ENCODE assay signal across 22 cellular contexts in genomic region chr2:105928563-105928962, GRCh38.
A peak's percentile ranks its signal among the peaks of the same experiment; 100 is the strongest.
DNase-seq lines count a peak whose midpoint lies in the region; ATAC-seq, FAIRE-seq and TF ChIP-seq lines count a peak whose summit lies in the region.
"Had no signal": no experiment of that assay in that cellular context is flagged by ENCODE, and none has a peak within 500 bp of the region (broad histone marks: within the 10 kb centered on the region; RNA-seq: fewer than 3 reads in every experiment).

No MANE protein-coding gene starts in this region.

- no peak overlapping the region for H3K4me3 Mint-ChIP-seq in activated T-cell treated with anti-CD3 and anti-CD28 coated beads, Interleukin-2, amount 50 U/mL, for 24 hours
- no peak overlapping the region for H3K4me3 Mint-ChIP-seq in activated naive CD8-positive, alpha-beta T cell treated with anti-CD3 and anti-CD28 coated beads, Interleukin-2, amount 50 U/mL, for 24 hours
- H3K4me3 Mint-ChIP-seq: activated naive CD4-positive, alpha-beta T cell treated with anti-CD3 and anti-CD28 coated beads for 36 hours had no signal

- no peaks in the 10 kb centered on the region for H3K36me3 Mint-ChIP-seq in activated T-cell treated with anti-CD3 and anti-CD28 coated beads, Interleukin-2, amount 50 U/mL, for 24 hours (ENCODE audit: low read depth)
- no peaks in the 10 kb centered on the region for H3K36me3 Mint-ChIP-seq in activated naive CD8-positive, alpha-beta T cell treated with anti-CD3 and anti-CD28 coated beads, Interleukin-2, amount 50 U/mL, for 24 hours (ENCODE audit: low read depth)

- H3K9me3 Mint-ChIP-seq in activated T-cell treated with anti-CD3 and anti-CD28 coated beads, Interleukin-2, amount 50 U/mL, for 24 hours = peaks cover 6% of the 10 kb centered on the region
- peaks cover under 1% of the 10 kb centered on the region for H3K9me3 Mint-ChIP-seq in activated naive CD8-positive, alpha-beta T cell treated with anti-CD3 and anti-CD28 coated beads, Interleukin-2, amount 50 U/mL, for 24 hours

- no peak for ATAC-seq in activated naive CD8-positive, alpha-beta T cell treated with anti-CD3 and anti-CD28 coated beads, Interleukin-2, amount 50 U/mL, for 24 hours
- peak; percentile 42 for ATAC-seq in sciatic nerve
- ATAC-seq in GM21360 (IDR thresholded peaks at IDR 0.05; ENCODE audit: unreplicated experiment) = no peak
- ATAC-seq: gastroesophageal sphincter; stimulated activated naive CD8-positive, alpha-beta T cell treated with anti-CD3 and anti-CD28 coated beads, Interleukin-15, Interleukin-2, amounts not matched to agents 100 U/mL and 50 U/mL, for 24 hours had no signal

- no peak for TF ChIP-seq CTCF in dorsolateral prefrontal cortex (IDR thresholded peaks at IDR 0.05 in 54 of 56, conservative IDR thresholded peaks at IDR 0.05 in 2 of 56; ENCODE audit: low read depth in 1 of 56, partially characterized antibody in 56 of 56)

- no peak for DNase-seq in activated T-cell treated with anti-CD3 and anti-CD28 coated beads, Interleukin-2, amount 50 U/mL, for 24 hours
- no peak for DNase-seq in activated T-cell treated with anti-CD3 and anti-CD28 coated beads, Interleukin-2, amount 50 U/mL, for 48 hours
- DNase-seq in COLO829 (ENCODE audit: low spot score) (peak; percentile 96), sciatic nerve (ENCODE audit: low spot score) (no peak), GM12891 (ENCODE audit: insufficient read length, low spot score) (no peak), dorsolateral prefrontal cortex (no peak)
- no peak for DNase-seq in activated naive CD8-positive, alpha-beta T cell treated with anti-CD3 and anti-CD28 coated beads, Interleukin-2, amount 50 U/mL, for 24 hours
- DNase-seq: ACHN; activated naive CD4-positive, alpha-beta T cell treated with anti-CD3 and anti-CD28 coated beads for 36 hours; esophagus squamous epithelium; GOT3; NCI-H1092; NCI-H1930; NCI-H748 treated with DMSO at 0.1 percent for 48 hours; stimulated activated CD4-positive, alpha-beta T cell treated with anti-CD3 and anti-CD28 coated beads, Interleukin-4, amount 100 ng/mL, for 24 hours; stimulated activated naive CD8-positive, alpha-beta T cell treated with anti-CD3 and anti-CD28 coated beads, Interleukin-15, Interleukin-2, amounts not matched to agents 100 U/mL and 50 U/mL, for 24 hours; transverse colon had no signal

- peak overlapping the region; percentile 86 for H3K27ac Mint-ChIP-seq in activated T-cell treated with anti-CD3 and anti-CD28 coated beads, Interleukin-2, amount 50 U/mL, for 24 hours
- H3K27ac Mint-ChIP-seq in activated naive CD8-positive, alpha-beta T cell treated with anti-CD3 and anti-CD28 coated beads, Interleukin-2, amount 50 U/mL, for 24 hours = peak overlapping the region; percentile 55

- H3K27me3 ChIP-seq in dorsolateral prefrontal cortex = no peaks in the 10 kb centered on the region
- H3K27me3 ChIP-seq: BLaER1, esophagus squamous epithelium, gastroesophageal sphincter, neutrophil, transverse colon had no signal

- H3K4me3 ChIP-seq in dorsolateral prefrontal cortex = no peak overlapping the region
- H3K4me3 ChIP-seq: BLaER1, esophagus squamous epithelium, gastroesophageal sphincter, transverse colon had no signal

- H3K27me3 Mint-ChIP-seq in activated T-cell treated with anti-CD3 and anti-CD28 coated beads, Interleukin-2, amount 50 U/mL, for 24 hours = no peaks in the 10 kb centered on the region
- no peaks in the 10 kb centered on the region for H3K27me3 Mint-ChIP-seq in activated naive CD8-positive, alpha-beta T cell treated with anti-CD3 and anti-CD28 coated beads, Interleukin-2, amount 50 U/mL, for 24 hours

- peaks cover 72% of the 10 kb centered on the region for H3K4me1 Mint-ChIP-seq in activated T-cell treated with anti-CD3 and anti-CD28 coated beads, Interleukin-2, amount 50 U/mL, for 24 hours (ENCODE audit: low read depth)
- H3K4me1 Mint-ChIP-seq in activated naive CD8-positive, alpha-beta T cell treated with anti-CD3 and anti-CD28 coated beads, Interleukin-2, amount 50 U/mL, for 24 hours = peaks cover 49% of the 10 kb centered on the region

- no peak overlapping the region for H3K27ac ChIP-seq in dorsolateral prefrontal cortex
- H3K27ac ChIP-seq: BLaER1, esophagus squamous epithelium, gastroesophageal sphincter, neutrophil, transverse colon had no signal

- intact Hi-C loops in sciatic nerve (cut with DNase I) (no loop called here), dorsolateral prefrontal cortex (cut with DNase I) (no loop called here)

- no peak for FAIRE-seq in GM12891 (lab: Jason Lieb, UNC)
- FAIRE-seq: keratinocyte had no signal

- TF ChIP-seq POLR2A in GM12891 (IDR thresholded peaks at IDR 0.05; ENCODE audit: low read depth, low read length) = no peak

TF ChIP-seq in GM12891, 5 proteins besides CTCF, POLR2A, EP300 and RAD21:
- TF ChIP-seq POU2F2 (IDR thresholded peaks at IDR 0.05; ENCODE audit: low read depth, low read length) = no peak
- TF ChIP-seq PAX5 (IDR thresholded peaks at IDR 0.05; ENCODE audit: insufficient read depth, low read length, severe bottlenecking) = no peak
